In the genomic region with DNA sequence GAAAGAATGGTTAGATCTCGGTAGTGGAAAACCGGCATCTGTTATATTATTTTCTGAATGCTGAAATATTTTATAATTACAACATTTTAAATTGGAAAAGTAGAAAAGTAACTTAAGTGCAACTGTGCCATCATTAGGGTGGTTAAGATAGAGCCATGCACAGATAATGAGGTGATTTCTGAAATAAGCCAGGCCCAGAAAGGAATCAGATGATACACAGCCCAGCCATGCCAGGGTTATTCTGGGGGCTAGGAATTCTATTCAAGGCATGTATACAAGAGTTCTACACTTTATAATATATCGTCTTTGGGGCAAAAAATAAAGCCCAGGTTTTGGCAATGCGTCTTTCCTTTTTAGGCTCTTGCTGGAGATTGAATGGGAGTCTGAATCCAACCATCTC, we compare ENCODE assay signal across 27 cellular contexts.
"Had no signal": no experiment of that assay in that cellular context is flagged by ENCODE, and none has a peak within 500 bp of the region (broad histone marks: within the 10 kb centered on the region; RNA-seq: fewer than 3 reads in every experiment).

No MANE protein-coding gene starts in this region.

- H3K4me3 ChIP-seq: pancreas, prostate gland, right lobe of liver, sigmoid colon, stomach, thoracic aorta, thyroid gland, tibial nerve, upper lobe of left lung, vagina had no signal

- H3K36me3 ChIP-seq: neutrophil, pancreas, prostate gland, right lobe of liver, sigmoid colon, stomach, thoracic aorta, thyroid gland, tibial nerve, upper lobe of left lung, vagina had no signal

- FAIRE-seq: pancreas, small intestine, urothelium cell line had no signal

- DNase-seq: naive thymus-derived CD8-positive, alpha-beta T cell; nephron progenitor cell; nucleus accumbens; pancreas; right lobe of liver; sigmoid colon; small intestine; stimulated activated CD4-positive, alpha-beta T cell treated with anti-CD3 and anti-CD28 coated beads, Interleukin-15, amount 100 ng/mL, for 24 hours; stimulated activated CD4-positive, alpha-beta T cell treated with anti-CD3 and anti-CD28 coated beads, Interleukin-2, amount 100 ng/mL, for 24 hours; stimulated activated CD4-positive, alpha-beta T cell treated with anti-CD3 and anti-CD28 coated beads, Interleukin-2, amount 100 ng/mL, for 48 hours; stimulated activated CD4-positive, alpha-beta T cell treated with anti-CD3 and anti-CD28 coated beads, Interleukin-4, amount 100 ng/mL, for 24 hours; stimulated activated naive B cell treated with anti-CD40 and anti-IgM and Interleukin-4, amounts not matched to agents 10 μg/mL and 1 μg/mL and 100 μg/mL, for 72 hours; stimulated activated naive CD4-positive, alpha-beta T cell treated with Interleukin-2 at 50 U/mL for 16 hours; stomach; thyroid gland; trophoblast cell; upper lobe of left lung had no signal

- ATAC-seq: naive thymus-derived CD8-positive, alpha-beta T cell; natural killer cell treated with Interleukin-12 subunit alpha and Interleukin-12 subunit beta and Interleukin-15 and Interleukin-18, amount 100 ng/mL, for 72 hours; pancreas; right lobe of liver; stimulated activated effector memory CD8-positive, alpha-beta T cell treated with anti-CD3 and anti-CD28 coated beads, Interleukin-12 subunit alpha, Interleukin-12 subunit beta, amount 100 ng/mL, for 72 hours; stimulated activated naive B cell treated with anti-CD40 and anti-IgM and Interleukin-4, amounts not matched to agents 10 μg/mL and 1 μg/mL and 100 μg/mL, for 72 hours had no signal

- H3K27ac Mint-ChIP-seq: naive thymus-derived CD8-positive, alpha-beta T cell; natural killer cell treated with Interleukin-12 subunit alpha and Interleukin-12 subunit beta and Interleukin-15 and Interleukin-18, amount 100 ng/mL, for 72 hours; nephron progenitor cell; stimulated activated effector memory CD8-positive, alpha-beta T cell treated with anti-CD3 and anti-CD28 coated beads, Interleukin-12 subunit alpha, Interleukin-12 subunit beta, amount 100 ng/mL, for 72 hours; stimulated activated naive B cell treated with anti-CD40 and anti-IgM and Interleukin-4, amounts not matched to agents 10 μg/mL and 1 μg/mL and 100 μg/mL, for 72 hours; stimulated activated naive CD8-positive, alpha-beta T cell treated with anti-CD3 and anti-CD28 coated beads, Interleukin-15, Interleukin-2, amounts not matched to agents 100 ng/mL and 50 ng/mL, for 24 hours had no signal

- H3K9me3 ChIP-seq: neutrophil, pancreas, prostate gland, right lobe of liver, sigmoid colon, stomach, thoracic aorta, thyroid gland, tibial nerve, upper lobe of left lung, vagina had no signal

- H3K27ac ChIP-seq: neutrophil, pancreas, prostate gland, right lobe of liver, sigmoid colon, stomach, thoracic aorta, thyroid gland, tibial nerve, upper lobe of left lung, vagina had no signal

- H3K9me3 Mint-ChIP-seq: natural killer cell treated with Interleukin-12 subunit alpha and Interleukin-12 subunit beta and Interleukin-15 and Interleukin-18, amount 100 ng/mL, for 72 hours; nephron progenitor cell; neural crest cell; stimulated activated naive CD8-positive, alpha-beta T cell treated with anti-CD3 and anti-CD28 coated beads, Interleukin-15, Interleukin-2, amounts not matched to agents 100 ng/mL and 50 ng/mL, for 24 hours had no signal

- H3K4me1 Mint-ChIP-seq: naive thymus-derived CD8-positive, alpha-beta T cell; nephron progenitor cell; neural crest cell; stimulated activated effector memory CD8-positive, alpha-beta T cell treated with anti-CD3 and anti-CD28 coated beads, Interleukin-12 subunit alpha, Interleukin-12 subunit beta, amount 100 ng/mL, for 72 hours; stimulated activated naive B cell treated with anti-CD40 and anti-IgM and Interleukin-4, amounts not matched to agents 10 μg/mL and 1 μg/mL and 100 μg/mL, for 72 hours had no signal

- H3K27me3 Mint-ChIP-seq: natural killer cell treated with Interleukin-12 subunit alpha and Interleukin-12 subunit beta and Interleukin-15 and Interleukin-18, amount 100 ng/mL, for 72 hours; stimulated activated naive CD8-positive, alpha-beta T cell treated with anti-CD3 and anti-CD28 coated beads, Interleukin-15, Interleukin-2, amounts not matched to agents 100 ng/mL and 50 ng/mL, for 24 hours had no signal

- H3K4me1 ChIP-seq: pancreas, prostate gland, right lobe of liver, sigmoid colon, stomach, thyroid gland, tibial nerve, upper lobe of left lung, vagina had no signal

- H3K27me3 ChIP-seq: neutrophil, pancreas, right lobe of liver, sigmoid colon, stomach, thyroid gland, tibial nerve, upper lobe of left lung, vagina had no signal

- H3K4me3 Mint-ChIP-seq: naive thymus-derived CD8-positive, alpha-beta T cell; natural killer cell treated with Interleukin-12 subunit alpha and Interleukin-12 subunit beta and Interleukin-15 and Interleukin-18, amount 100 ng/mL, for 72 hours; nephron progenitor cell; neural crest cell; stimulated activated effector memory CD8-positive, alpha-beta T cell treated with anti-CD3 and anti-CD28 coated beads, Interleukin-12 subunit alpha, Interleukin-12 subunit beta, amount 100 ng/mL, for 72 hours; stimulated activated naive B cell treated with anti-CD40 and anti-IgM and Interleukin-4, amounts not matched to agents 10 μg/mL and 1 μg/mL and 100 μg/mL, for 72 hours; stimulated activated naive CD8-positive, alpha-beta T cell treated with anti-CD3 and anti-CD28 coated beads, Interleukin-15, Interleukin-2, amounts not matched to agents 100 ng/mL and 50 ng/mL, for 24 hours had no signal

- H3K36me3 Mint-ChIP-seq: naive thymus-derived CD8-positive, alpha-beta T cell; natural killer cell treated with Interleukin-12 subunit alpha and Interleukin-12 subunit beta and Interleukin-15 and Interleukin-18, amount 100 ng/mL, for 72 hours; stimulated activated effector memory CD8-positive, alpha-beta T cell treated with anti-CD3 and anti-CD28 coated beads, Interleukin-12 subunit alpha, Interleukin-12 subunit beta, amount 100 ng/mL, for 72 hours; stimulated activated naive B cell treated with anti-CD40 and anti-IgM and Interleukin-4, amounts not matched to agents 10 μg/mL and 1 μg/mL and 100 μg/mL, for 72 hours had no signal
